In the genomic region with DNA sequence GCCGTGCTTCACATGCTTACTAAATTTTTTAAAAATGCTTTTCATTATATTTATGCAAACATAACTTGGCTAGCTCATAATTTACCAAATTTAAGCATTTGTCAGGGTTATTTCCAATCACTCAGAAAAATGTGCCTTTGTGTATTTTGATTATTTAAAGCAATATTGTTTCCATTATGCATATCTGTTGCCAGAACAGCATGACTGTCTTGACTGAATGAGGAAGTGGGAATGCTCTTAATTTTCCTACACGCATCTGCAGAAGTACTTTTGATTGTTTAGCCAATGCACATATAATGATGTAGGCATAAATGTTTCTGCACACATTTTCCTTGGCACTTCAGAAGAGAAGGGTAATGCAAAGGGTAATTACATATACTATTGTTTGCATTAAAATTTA, we compare ENCODE assay signal across 16 cellular contexts.
"Had no signal": no experiment of that assay in that cellular context is flagged by ENCODE, and none has a peak within 500 bp of the region (broad histone marks: within the 10 kb centered on the region; RNA-seq: fewer than 3 reads in every experiment).

No MANE protein-coding gene starts in this region.

- H3K36me3 ChIP-seq: colonic mucosa, gastrocnemius medialis, right atrium auricular region, sigmoid colon had no signal

- DNase-seq: colonic mucosa; effector CD4-positive, alpha-beta T cell; endodermal cell; erythroblast; gastrocnemius medialis; glutamatergic neuron; islet precursor cell; natural killer cell; sigmoid colon; stimulated activated CD4-positive, alpha-beta T cell treated with anti-CD3 and anti-CD28 coated beads, Interleukin-12 subunit alpha, Interleukin-12 subunit beta, amount 100 ng/mL, for 4 hours; stimulated activated naive CD4-positive, alpha-beta T cell treated with Interleukin-2 at 50 U/mL for 16 hours; trophoblast cell had no signal

- H3K4me1 ChIP-seq: colonic mucosa, gastrocnemius medialis, right atrium auricular region had no signal

- H3K27ac ChIP-seq: colonic mucosa, gastrocnemius medialis, right atrium auricular region, sigmoid colon, skin epidermis had no signal

- H3K9me3 ChIP-seq: colonic mucosa, gastrocnemius medialis, right atrium auricular region, sigmoid colon had no signal

- H3K27me3 ChIP-seq: colonic mucosa, gastrocnemius medialis, right atrium auricular region, sigmoid colon had no signal

- ATAC-seq: gastrocnemius medialis, left lobe of liver, natural killer cell had no signal

- H3K4me3 ChIP-seq: colonic mucosa, gastrocnemius medialis, right atrium auricular region, sigmoid colon, skin epidermis had no signal

- FAIRE-seq: endothelial cell of umbilical vein had no signal
